In genomic region chr7:21548491-21548890, GRCh38 we compare ENCODE assay signal across 28 cellular contexts. TPM values are rescaled to one million over a fixed set of nuclear protein-coding genes. Genes with fewer than 3 reads are reported as not detected.
"Had no signal": no experiment of that assay in that cellular context is flagged by ENCODE, and none has a peak within 500 bp of the region (broad histone marks: within the 10 kb centered on the region; RNA-seq: fewer than 3 reads in every experiment).

No MANE protein-coding gene starts in this region.

- H3K27ac ChIP-seq: adrenal gland had no signal

- DNase-seq: activated B cell treated with CpG ODN at 0.5 μM for 24 hours; activated CD4-positive, alpha-beta memory T cell treated with anti-CD3 and anti-CD28 coated beads, Interleukin-2, amount 10 ng/mL, durations not matched to agents 7 days and 5 days; activated CD4-positive, alpha-beta T cell treated with anti-CD3 and anti-CD28 coated beads for 36 hours; activated CD4-positive, alpha-beta T cell treated with anti-CD3 and anti-CD28 coated beads, Interleukin-2, amount 50 U/mL, for 1 hour; activated gamma-delta T cell treated with Interleukin-2 at 50 U/mL for 16 hours; activated naive CD4-positive, alpha-beta T cell treated with anti-CD3 and anti-CD28 coated beads, Interleukin-2, amount 50 U/mL, for 16 hours; activated naive CD8-positive, alpha-beta T cell treated with anti-CD3 and anti-CD28 coated beads, Interleukin-2, amount 10 ng/mL, durations not matched to agents 7 days and 5 days; activated T-cell treated with anti-CD3 and anti-CD28 coated beads for 4 hours; activated T-cell treated with anti-CD3 and anti-CD28 coated beads, Interleukin-2, amount 50 U/mL, for 72 hours; adrenal gland; anterior cingulate cortex; central memory CD4-positive, alpha-beta T cell; Karpas-422; NCI-H1092; NCI-H1417; NCI-H1930; NCI-H2171; NCI-H2227 treated with DMSO at 0.1 percent for 48 hours; NCI-H526; NCI-H82; NK-92 treated with Interleukin-12 subunit alpha and Interleukin-12 subunit beta, amount 100 ng/mL, for 24 hours; SHP77 treated with DMSO at 0.1 percent for 48 hours; T-helper 17 cell; T-helper 9 cell had no signal

- H3K4me3 ChIP-seq: adrenal gland, K562 had no signal

- H3K9me3 ChIP-seq: adrenal gland had no signal

- FAIRE-seq: K562, RCC 7860, TTC549 had no signal

- H3K36me3 ChIP-seq: adrenal gland had no signal

- ATAC-seq: activated CD4-positive, alpha-beta T cell treated with anti-CD3 and anti-CD28 coated beads for 36 hours; activated T-cell treated with anti-CD3 and anti-CD28 coated beads, Interleukin-2, amount 50 U/mL, for 72 hours; K562; T-helper 17 cell had no signal

- H3K27me3 ChIP-seq: adrenal gland had no signal

RNA-seq across cellular contexts. Expression of gene DNAH11, which starts 5.7 kb away (rescaled TPM):
- total RNA-seq: activated B cell treated with CpG ODN at 0.5 μM for 24 hours; activated CD8-positive, alpha-beta memory T cell treated with anti-CD3 and anti-CD28 coated beads for 36 hours had no signal
